ENCODE assay signal across 9 cellular contexts in genomic region chrX:97685753-97686152, GRCh38.
DNase-seq lines count a peak whose midpoint lies in the region; ATAC-seq and TF ChIP-seq lines count a peak whose summit lies in the region.
"Had no signal": no experiment of that assay in that cellular context is flagged by ENCODE, and none has a peak within 500 bp of the region (broad histone marks: within the 10 kb centered on the region; RNA-seq: fewer than 3 reads in every experiment).

No MANE protein-coding gene starts in this region.

- H3K4me3 Mint-ChIP-seq in chondrocyte (ENCODE audit: unreplicated experiment) = no peak overlapping the region
- no peak overlapping the region for H3K4me3 Mint-ChIP-seq in neural crest cell
- H3K4me3 Mint-ChIP-seq: central memory CD8-positive, alpha-beta T cell had no signal

- ATAC-seq in heart right ventricle (no peak), left cardiac atrium (no peak), HG02623 (IDR thresholded peaks at IDR 0.05; ENCODE audit: unreplicated experiment) (peak; percentile 57), HG02938 (IDR thresholded peaks at IDR 0.05; ENCODE audit: unreplicated experiment) (no peak)

- no peak overlapping the region for H3K4me3 ChIP-seq in heart right ventricle

- H3K27me3 Mint-ChIP-seq in chondrocyte (ENCODE audit: low read depth) = no peaks in the 10 kb centered on the region
- H3K27me3 Mint-ChIP-seq in neural crest cell (ENCODE audit: low read depth) = no peaks in the 10 kb centered on the region
- H3K27me3 Mint-ChIP-seq: central memory CD8-positive, alpha-beta T cell had no signal

- no peak overlapping the region for H3K27ac Mint-ChIP-seq in chondrocyte (ENCODE audit: unreplicated experiment)
- H3K27ac Mint-ChIP-seq in neural crest cell (ENCODE audit: unreplicated experiment) = no peak overlapping the region

- intact Hi-C loops in heart right ventricle (cut with DNase I) = loop anchor here in 1 of 10 donors (10.0 kb wide), 1 partner anchor 661 kb away; no protein-coding TSS in a partner anchor
- intact Hi-C loops in left cardiac atrium (cut with DNase I) = no loop called here

- DNase-seq in heart right ventricle = no peak
- no peak for DNase-seq in left cardiac atrium
- DNase-seq in NCI-H2171 treated with DMSO at 0.1 percent for 48 hours (lab: John Stamatoyannopoulos, UW) = peak; percentile 47
- DNase-seq in chondrocyte (ENCODE audit: low spot score) = no peak
- DNase-seq in neural crest cell (ENCODE audit: low read depth, low spot score) = no peak
- DNase-seq in mucosa of gallbladder (ENCODE audit: low spot score) = no peak

- peaks cover 0 to 29% (median 0%) of the 10 kb centered on the region in 7 donors for H3K27me3 ChIP-seq in heart right ventricle

- TF ChIP-seq CTCF in heart right ventricle (IDR thresholded peaks at IDR 0.05) = peak in 7 of 9 donors; percentile 40 to 67 (median 47)
- TF ChIP-seq CTCF in chondrocyte (IDR thresholded peaks at IDR 0.05) = peak; percentile 88
- TF ChIP-seq CTCF in neural crest cell (conservative IDR thresholded peaks at IDR 0.05) = peak; percentile 76

- no peaks in the 10 kb centered on the region for H3K4me1 Mint-ChIP-seq in chondrocyte (ENCODE audit: low read depth)
- H3K4me1 Mint-ChIP-seq in neural crest cell = no peaks in the 10 kb centered on the region
- H3K4me1 Mint-ChIP-seq: central memory CD8-positive, alpha-beta T cell had no signal

- H3K4me1 ChIP-seq in heart right ventricle = no peaks in the 10 kb centered on the region

- H3K9me3 Mint-ChIP-seq in chondrocyte (ENCODE audit: low read depth) (peaks cover 8% of the 10 kb centered on the region), neural crest cell (peaks cover 6% of the 10 kb centered on the region)
- H3K9me3 Mint-ChIP-seq: central memory CD8-positive, alpha-beta T cell had no signal

- 58 to 60% methylated on average over 4 of the region's 4 CpGs for WGBS in heart right ventricle, 2 donors

- H3K36me3 Mint-ChIP-seq in chondrocyte (ENCODE audit: low read depth) = no peaks in the 10 kb centered on the region
- no peaks in the 10 kb centered on the region for H3K36me3 Mint-ChIP-seq in neural crest cell (ENCODE audit: low read depth)

- H3K36me3 ChIP-seq in heart right ventricle = no peaks in the 10 kb centered on the region

- H3K27ac ChIP-seq in heart right ventricle = no peak overlapping the region

- H3K9me3 ChIP-seq in heart right ventricle = no peaks in the 10 kb centered on the region
